27 cellular contexts compared by ENCODE assay signal in the genomic region with DNA sequence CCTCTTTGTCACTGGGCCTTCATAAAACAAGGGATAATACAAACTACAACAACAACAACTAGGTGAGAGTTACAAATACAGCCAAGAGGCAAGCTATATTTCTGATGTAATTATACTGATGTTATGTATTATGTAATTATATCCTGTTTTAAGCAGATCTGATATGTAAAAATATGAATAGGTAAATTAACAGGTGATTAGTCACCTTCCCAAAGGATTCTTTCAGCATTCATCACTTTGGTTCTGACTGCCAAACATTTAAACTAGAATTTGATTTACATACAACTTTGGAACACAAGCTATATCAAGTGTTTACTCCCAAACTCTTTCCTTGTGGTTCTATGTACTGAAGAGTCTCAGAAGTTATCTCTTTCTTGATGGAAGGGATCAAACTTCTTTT. TPM values are rescaled to one million over a fixed set of nuclear protein-coding genes. Genes with fewer than 3 reads are reported as not detected.
"Had no signal": no experiment of that assay in that cellular context is flagged by ENCODE, and none has a peak within 500 bp of the region (broad histone marks: within the 10 kb centered on the region; RNA-seq: fewer than 3 reads in every experiment).

No MANE protein-coding gene starts in this region.

- H3K9me3 ChIP-seq: MG63 had no signal

- DNase-seq: activated B cell treated with CpG ODN at 0.5 μM for 24 hours; activated CD4-positive, alpha-beta memory T cell treated with anti-CD3 and anti-CD28 coated beads, Interleukin-2, amount 10 ng/mL, durations not matched to agents 7 days and 5 days; activated CD4-positive, alpha-beta T cell treated with anti-CD3 and anti-CD28 coated beads, Interleukin-2, amount 50 U/mL, for 1 hour; activated CD8-positive, alpha-beta memory T cell treated with anti-CD3 and anti-CD28 coated beads, Interleukin-2, amount 50 U/mL, for 4 hours; activated gamma-delta T cell treated with Interleukin-2 at 50 U/mL for 16 hours; activated naive CD4-positive, alpha-beta T cell treated with anti-CD3 and anti-CD28 coated beads, Interleukin-2, amount 10 ng/mL, durations not matched to agents 7 days and 5 days; activated naive CD8-positive, alpha-beta T cell treated with anti-CD3 and anti-CD28 coated beads for 36 hours; activated T-cell treated with anti-CD3 and anti-CD28 coated beads, Interleukin-2, amount 50 U/mL, for 72 hours; brain microvascular endothelial cell; caudate nucleus; MG63; MV-4-11; NCI-H1092 treated with DMSO at 0.1 percent for 48 hours; NCI-H1417 treated with DMSO at 0.1 percent for 48 hours; NCI-H1694; NCI-H2029; NCI-H2107; NCI-H2171 treated with DMSO at 0.1 percent for 48 hours; NCI-H226; NCI-H69; SIG-M5; T-helper 2 cell; T1000 had no signal

- H3K9ac ChIP-seq: KMS-11 had no signal

- H3K4me1 Mint-ChIP-seq: activated B cell treated with CpG ODN at 0.5 μM for 24 hours; activated CD4-positive, alpha-beta memory T cell treated with anti-CD3 and anti-CD28 coated beads, Interleukin-2, amount 10 ng/mL, durations not matched to agents 7 days and 5 days; activated naive CD4-positive, alpha-beta T cell treated with anti-CD3 and anti-CD28 coated beads, Interleukin-2, amount 10 ng/mL, durations not matched to agents 7 days and 5 days; activated naive CD8-positive, alpha-beta T cell treated with anti-CD3 and anti-CD28 coated beads for 36 hours had no signal

- H3K9me3 Mint-ChIP-seq: activated B cell treated with CpG ODN at 0.5 μM for 24 hours; activated CD4-positive, alpha-beta memory T cell treated with anti-CD3 and anti-CD28 coated beads, Interleukin-2, amount 10 ng/mL, durations not matched to agents 7 days and 5 days; activated naive CD4-positive, alpha-beta T cell treated with anti-CD3 and anti-CD28 coated beads, Interleukin-2, amount 10 ng/mL, durations not matched to agents 7 days and 5 days; activated naive CD8-positive, alpha-beta T cell treated with anti-CD3 and anti-CD28 coated beads for 36 hours; activated T-cell treated with anti-CD3 and anti-CD28 coated beads, Interleukin-2, amount 50 U/mL, for 72 hours; activated T-helper 2 cell treated with anti-CD3 and anti-CD28 coated beads, Interferon-gamma antibody, Interleukin-2, Interleukin-4, amounts not matched to agents 10 μg/mL and 5 μg/mL and 100 μg/mL, durations not matched to agents 14 hours and 24 hours and 36 hours had no signal

- H3K27me3 ChIP-seq: brain microvascular endothelial cell, MG63 had no signal

- H3K27ac ChIP-seq: brain microvascular endothelial cell, KMS-11 had no signal

- H3K4me3 Mint-ChIP-seq: activated B cell treated with CpG ODN at 0.5 μM for 24 hours; activated CD4-positive, alpha-beta memory T cell treated with anti-CD3 and anti-CD28 coated beads, Interleukin-2, amount 10 ng/mL, durations not matched to agents 7 days and 5 days; activated naive CD4-positive, alpha-beta T cell treated with anti-CD3 and anti-CD28 coated beads, Interleukin-2, amount 10 ng/mL, durations not matched to agents 7 days and 5 days; activated naive CD8-positive, alpha-beta T cell treated with anti-CD3 and anti-CD28 coated beads for 36 hours; activated T-cell treated with anti-CD3 and anti-CD28 coated beads, Interleukin-2, amount 50 U/mL, for 72 hours had no signal

- H3K4me3 ChIP-seq: MG63 had no signal

- H3K36me3 Mint-ChIP-seq: activated naive CD4-positive, alpha-beta T cell treated with anti-CD3 and anti-CD28 coated beads, Interleukin-2, amount 10 ng/mL, durations not matched to agents 7 days and 5 days; activated naive CD8-positive, alpha-beta T cell treated with anti-CD3 and anti-CD28 coated beads for 36 hours had no signal

- H3K27ac Mint-ChIP-seq: activated B cell treated with CpG ODN at 0.5 μM for 24 hours; activated CD4-positive, alpha-beta memory T cell treated with anti-CD3 and anti-CD28 coated beads, Interleukin-2, amount 10 ng/mL, durations not matched to agents 7 days and 5 days; activated naive CD4-positive, alpha-beta T cell treated with anti-CD3 and anti-CD28 coated beads, Interleukin-2, amount 10 ng/mL, durations not matched to agents 7 days and 5 days; activated naive CD8-positive, alpha-beta T cell treated with anti-CD3 and anti-CD28 coated beads for 36 hours; activated T-cell treated with anti-CD3 and anti-CD28 coated beads, Interleukin-2, amount 50 U/mL, for 72 hours; activated T-helper 2 cell treated with anti-CD3 and anti-CD28 coated beads, Interferon-gamma antibody, Interleukin-2, Interleukin-4, amounts not matched to agents 10 μg/mL and 5 μg/mL and 100 μg/mL, durations not matched to agents 14 hours and 24 hours and 36 hours had no signal

- H3K36me3 ChIP-seq: brain microvascular endothelial cell had no signal

- H3K4me2 ChIP-seq: KMS-11 had no signal

- FAIRE-seq: RCC 7860, TTC549 had no signal

- H3K27me3 Mint-ChIP-seq: activated naive CD4-positive, alpha-beta T cell treated with anti-CD3 and anti-CD28 coated beads, Interleukin-2, amount 10 ng/mL, durations not matched to agents 7 days and 5 days had no signal

- ATAC-seq: activated T-cell treated with anti-CD3 and anti-CD28 coated beads, Interleukin-2, amount 50 U/mL, for 72 hours had no signal

RNA-seq across cellular contexts. Expression of a gene that starts 53.7 kb away (rescaled TPM):
- total RNA-seq: activated B cell treated with CpG ODN at 0.5 μM for 24 hours; activated CD4-positive, alpha-beta memory T cell treated with anti-CD3 and anti-CD28 coated beads, Interleukin-2, amount 10 ng/mL, durations not matched to agents 7 days and 5 days; activated naive CD8-positive, alpha-beta T cell treated with anti-CD3 and anti-CD28 coated beads for 36 hours; activated T-helper 2 cell treated with anti-CD3 and anti-CD28 coated beads, Interferon-gamma antibody, Interleukin-2, Interleukin-4, amounts not matched to agents 10 μg/mL and 5 μg/mL and 100 μg/mL, durations not matched to agents 14 hours and 24 hours and 36 hours had no signal
